12 cellular contexts compared by ENCODE assay signal in genomic region chr12:6334359-6334758, GRCh38. TPM values are rescaled to one million over a fixed set of nuclear protein-coding genes. Genes with fewer than 3 reads are reported as not detected.
DNase-seq lines count a peak whose midpoint lies in the region; ATAC-seq, FAIRE-seq and TF ChIP-seq lines count a peak whose summit lies in the region.
"Had no signal": no experiment of that assay in that cellular context is flagged by ENCODE, and none has a peak within 500 bp of the region (broad histone marks: within the 10 kb centered on the region; RNA-seq: fewer than 3 reads in every experiment).

No MANE protein-coding gene starts in this region.

- intact Hi-C loops in activated CD4-positive, alpha-beta T cell treated with anti-CD3 and anti-CD28 coated beads for 36 hours (cut with DNase I, micrococcal nuclease) = no loop called here
- intact Hi-C loops in kidney (cut with DNase I) = loop anchor here (10.0 kb wide), 1 partner anchor 120 kb away; the partner anchor contains the start of gene TAPBPL

- peak overlapping the region; percentile 15 for H3K4me3 Mint-ChIP-seq in activated CD4-positive, alpha-beta T cell treated with anti-CD3 and anti-CD28 coated beads for 36 hours
- H3K4me3 Mint-ChIP-seq in activated naive CD8-positive, alpha-beta T cell treated with anti-CD3 and anti-CD28 coated beads for 36 hours = peak overlapping the region; percentile 59

- peaks cover 38 to 49% of the 10 kb centered on the region in 2 donors for H3K36me3 ChIP-seq in kidney (ENCODE audit: control insufficient read depth in 1 of 2, insufficient read depth in 2 of 2, low read length in 2 of 2)
- H3K36me3 ChIP-seq in stomach smooth muscle (ENCODE audit: control insufficient read depth in 2 of 2, insufficient read depth in 2 of 2, low read length in 2 of 2) = peaks cover 36 to 50% of the 10 kb centered on the region in 2 donors

- H3K9ac ChIP-seq in kidney (ENCODE audit: low read length in 2 of 2) = peak overlapping the region in 1 of 2 donors; percentile 99
- peak overlapping the region in 1 of 2 donors; percentile 97 for H3K9ac ChIP-seq in stomach smooth muscle (ENCODE audit: low read length in 2 of 2)

- H3K4me3 ChIP-seq in kidney (ENCODE audit: low read length in 2 of 2) (peak overlapping the region in 1 of 2 donors; percentile 92), stomach smooth muscle (ENCODE audit: low read length in 2 of 2) (peak overlapping the region in 1 of 2 donors; percentile 70)

- ATAC-seq in activated CD4-positive, alpha-beta T cell treated with anti-CD3 and anti-CD28 coated beads for 36 hours = no peak
- no peak for ATAC-seq in GM21529 (IDR thresholded peaks at IDR 0.05; ENCODE audit: unreplicated experiment)

- H3K27ac ChIP-seq in kidney (ENCODE audit: low read depth in 2 of 2, low read length in 2 of 2) (peak overlapping the region; percentile 97), stomach smooth muscle (ENCODE audit: low read length) (peak overlapping the region; percentile 99)

- no peak for TF ChIP-seq CTCF in kidney (IDR thresholded peaks at IDR 0.05; ENCODE audit: borderline replicate concordance, extremely low read depth, insufficient read depth)

- H3K4me1 ChIP-seq in kidney (ENCODE audit: control insufficient read depth in 1 of 2, insufficient read depth in 1 of 2, low read depth in 1 of 2, low read length in 2 of 2) (peaks cover 50 to 62% of the 10 kb centered on the region in 2 donors), stomach smooth muscle (ENCODE audit: control insufficient read depth, insufficient read depth, low read length) (peaks cover 67% of the 10 kb centered on the region)

- no peaks in the 10 kb centered on the region for H3K27me3 Mint-ChIP-seq in activated CD4-positive, alpha-beta T cell treated with anti-CD3 and anti-CD28 coated beads for 36 hours
- H3K27me3 Mint-ChIP-seq in activated naive CD8-positive, alpha-beta T cell treated with anti-CD3 and anti-CD28 coated beads for 36 hours = no peaks in the 10 kb centered on the region
- H3K27me3 Mint-ChIP-seq: dendritic cell treated with granulocyte-macrophage colony-stimulating factor and Interleukin-4, amounts not matched to agents 40 ng/mL and 50 ng/mL, for 4 days had no signal

- peak overlapping the region; percentile 13 for H3K27ac Mint-ChIP-seq in activated CD4-positive, alpha-beta T cell treated with anti-CD3 and anti-CD28 coated beads for 36 hours
- H3K27ac Mint-ChIP-seq in activated naive CD8-positive, alpha-beta T cell treated with anti-CD3 and anti-CD28 coated beads for 36 hours = peak overlapping the region; percentile 76
- H3K27ac Mint-ChIP-seq: dendritic cell treated with granulocyte-macrophage colony-stimulating factor and Interleukin-4, amounts not matched to agents 40 ng/mL and 50 ng/mL, for 4 days had no signal

- DNase-seq in activated CD4-positive, alpha-beta T cell treated with anti-CD3 and anti-CD28 coated beads for 36 hours = no peak
- DNase-seq in activated CD4-positive, alpha-beta T cell treated with anti-CD3 and anti-CD28 coated beads, Interleukin-2, amount 50 U/mL, for 1 hour = no peak
- DNase-seq in activated naive CD8-positive, alpha-beta T cell treated with anti-CD3 and anti-CD28 coated beads for 36 hours = no peak
- DNase-seq in kidney (no peak), activated gamma-delta T cell treated with Interleukin-2 at 50 U/mL for 16 hours (no peak), NCI-H2227 (lab: John Stamatoyannopoulos, UW; ENCODE audit: unreplicated experiment) (no peak)
- DNase-seq: GDM1, NCI-H1930 had no signal

- CTCF ChIA-PET in activated CD4-positive, alpha-beta T cell treated with anti-CD3 and anti-CD28 coated beads for 36 hours (lab: Charles Lee) = interaction anchor here (0.7 to 3.4 kb wide), 6 partner anchors 9 to 131 kb away, joined by 3 to 21 read pairs (median 8); no protein-coding TSS in a partner anchor

- H3K9me3 ChIP-seq in kidney (ENCODE audit: control insufficient read depth in 1 of 2, low read length in 2 of 2) (no peaks in the 10 kb centered on the region), stomach smooth muscle (ENCODE audit: control insufficient read depth in 2 of 2, low read length in 2 of 2) (no peaks in the 10 kb centered on the region)

- H3K4me1 Mint-ChIP-seq in activated CD4-positive, alpha-beta T cell treated with anti-CD3 and anti-CD28 coated beads for 36 hours = peaks cover 21% of the 10 kb centered on the region
- peaks cover 52% of the 10 kb centered on the region for H3K4me1 Mint-ChIP-seq in activated naive CD8-positive, alpha-beta T cell treated with anti-CD3 and anti-CD28 coated beads for 36 hours

- no peaks in the 10 kb centered on the region for H3K27me3 ChIP-seq in stomach smooth muscle (ENCODE audit: control insufficient read depth in 1 of 2, insufficient read depth in 2 of 2, low read length in 2 of 2)

- peaks cover 50% of the 10 kb centered on the region for H3K36me3 Mint-ChIP-seq in activated CD4-positive, alpha-beta T cell treated with anti-CD3 and anti-CD28 coated beads for 36 hours (ENCODE audit: low read depth)
- H3K36me3 Mint-ChIP-seq in activated naive CD8-positive, alpha-beta T cell treated with anti-CD3 and anti-CD28 coated beads for 36 hours = peaks cover 42% of the 10 kb centered on the region

- no peaks in the 10 kb centered on the region for H3K9me3 Mint-ChIP-seq in activated CD4-positive, alpha-beta T cell treated with anti-CD3 and anti-CD28 coated beads for 36 hours (ENCODE audit: low read depth)
- H3K9me3 Mint-ChIP-seq in activated naive CD8-positive, alpha-beta T cell treated with anti-CD3 and anti-CD28 coated beads for 36 hours = no peaks in the 10 kb centered on the region
- H3K9me3 Mint-ChIP-seq: dendritic cell treated with granulocyte-macrophage colony-stimulating factor and Interleukin-4, amounts not matched to agents 40 ng/mL and 50 ng/mL, for 4 days had no signal

- FAIRE-seq in kidney (lab: Jason Lieb, UNC) = no peak

- POLR2A ChIA-PET in activated CD4-positive, alpha-beta T cell treated with anti-CD3 and anti-CD28 coated beads for 36 hours (lab: Charles Lee) = interaction anchor here (0.6 to 3.1 kb wide), 2 partner anchors 17 to 26 kb away, joined by 6 to 8 read pairs; no protein-coding TSS in a partner anchor

RNA-seq across cellular contexts. Expression of gene TNFRSF1A, which starts 7.5 kb away (rescaled TPM):
- 10 to 100 TPM; 42.1 to 58.7 TPM for total RNA-seq in activated CD4-positive, alpha-beta T cell treated with anti-CD3 and anti-CD28 coated beads for 36 hours
- 10 to 100 TPM; 44.8 to 49.1 TPM for total RNA-seq in activated naive CD8-positive, alpha-beta T cell treated with anti-CD3 and anti-CD28 coated beads for 36 hours
- 186 TPM for total RNA-seq in kidney
- 99.6 TPM for polyA plus RNA-seq in kidney (ENCODE audit: insufficient read depth, low read depth, low replicate concordance)

RNA-seq across cellular contexts. Expression of gene PLEKHG6, which starts 23.9 kb away (rescaled TPM):
- total RNA-seq in activated CD4-positive, alpha-beta T cell treated with anti-CD3 and anti-CD28 coated beads for 36 hours = not detected
- total RNA-seq in activated naive CD8-positive, alpha-beta T cell treated with anti-CD3 and anti-CD28 coated beads for 36 hours = under 1 TPM; 0.10 to 0.52 TPM
- 2.5 TPM for total RNA-seq in kidney
- 2.9 TPM for polyA plus RNA-seq in kidney (ENCODE audit: insufficient read depth, low read depth, low replicate concordance)
- total RNA-seq: activated CD8-positive, alpha-beta memory T cell treated with anti-CD3 and anti-CD28 coated beads for 36 hours had no signal

RNA-seq across cellular contexts. Expression of gene SCNN1A, which starts 41.0 kb away (rescaled TPM):
- under 1 TPM in 1 of 2 experiments, not detected in 1; 0.05 TPM for total RNA-seq in activated CD4-positive, alpha-beta T cell treated with anti-CD3 and anti-CD28 coated beads for 36 hours
- total RNA-seq in activated naive CD8-positive, alpha-beta T cell treated with anti-CD3 and anti-CD28 coated beads for 36 hours = 1 to 10 TPM; 2.7 to 3.7 TPM
- 452 TPM for total RNA-seq in kidney
- 225 TPM for polyA plus RNA-seq in kidney (ENCODE audit: insufficient read depth, low read depth, low replicate concordance)

RNA-seq across cellular contexts. Expression of gene LTBR, which starts 49.6 kb away (rescaled TPM):
- 1 to 10 TPM in 1 of 2 experiments, under 1 TPM in 1; 0.57 to 1.1 TPM for total RNA-seq in activated CD4-positive, alpha-beta T cell treated with anti-CD3 and anti-CD28 coated beads for 36 hours
- 1 to 10 TPM; 1.1 to 1.5 TPM for total RNA-seq in activated naive CD8-positive, alpha-beta T cell treated with anti-CD3 and anti-CD28 coated beads for 36 hours
- total RNA-seq in kidney = 114 TPM
- polyA plus RNA-seq in kidney (ENCODE audit: insufficient read depth, low read depth, low replicate concordance) = 77.8 TPM

Comparison
In these comparisons a context has a peak if more than half of its experiments do, and no peak if none do; other contexts are left out.
1. RNA of gene SCNN1A, which starts 41.0 kb away (total RNA-seq): 452 TPM in kidney (single experiment); 2.7 to 3.7 TPM in activated naive CD8-positive, alpha-beta T cell treated with anti-CD3 and anti-CD28 coated beads for 36 hours and 0.05 TPM in activated CD4-positive, alpha-beta T cell treated with anti-CD3 and anti-CD28 coated beads for 36 hours; every median in the first group is over 10 times any median in the second.